Comparison of ENCODE assay signal across 1 cellular context in the genomic region with DNA sequence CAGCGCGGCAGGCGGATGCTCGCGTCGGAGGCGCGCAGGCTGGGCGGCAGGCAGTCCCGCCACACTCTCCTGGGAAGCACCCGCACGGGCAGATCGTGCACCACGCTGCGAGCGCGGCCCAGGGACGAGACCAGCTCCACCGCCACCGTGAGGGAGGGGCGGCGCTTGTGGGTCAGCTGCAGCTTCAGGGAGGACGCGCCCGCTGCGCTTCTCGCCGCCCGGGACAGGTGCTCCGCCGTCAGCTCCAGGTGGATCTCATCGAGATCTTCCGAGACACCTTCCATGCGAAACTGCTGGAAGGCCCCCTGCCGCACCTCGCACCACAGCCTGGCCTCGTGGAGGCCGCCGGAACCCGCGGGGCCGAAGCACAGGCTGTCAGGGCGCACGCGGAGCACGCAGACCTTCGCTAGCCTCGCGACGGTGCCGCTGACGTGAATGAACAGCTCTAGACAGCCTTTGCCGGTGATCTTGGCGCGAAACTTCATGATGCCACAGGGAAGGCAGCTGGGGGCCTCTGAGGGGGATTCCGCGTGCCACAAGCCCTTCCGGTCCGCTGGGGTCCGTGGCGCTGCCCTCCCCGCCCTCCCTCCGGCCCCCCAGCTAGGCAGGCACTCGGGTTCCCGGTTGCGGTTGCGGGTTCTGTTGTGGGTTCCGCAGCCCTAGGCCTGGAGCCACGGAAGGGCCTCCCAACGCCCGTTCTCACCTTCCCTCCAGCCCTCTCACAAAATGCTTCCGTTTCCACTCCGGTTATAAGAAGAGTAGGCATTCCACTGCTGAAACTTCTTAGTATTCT.
TF ChIP-seq lines count a peak whose summit lies in the region.

HUS1B (minus strand) TSS at position 641 of the 793 bp plus-strand sequence; CDS start at position 485, 156 bp downstream.

TF ChIP-seq in WTC11, 78 proteins besides CTCF, POLR2A, EP300 and RAD21 (continued from another document):
- TF ChIP-seq, protein P1, sequence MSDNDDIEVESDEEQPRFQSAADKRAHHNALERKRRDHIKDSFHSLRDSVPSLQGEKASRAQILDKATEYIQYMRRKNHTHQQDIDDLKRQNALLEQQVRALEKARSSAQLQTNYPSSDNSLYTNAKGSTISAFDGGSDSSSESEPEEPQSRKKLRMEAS (CRISPR knock-in tag; IDR thresholded peaks at IDR 0.05): no peak
- TF ChIP-seq, protein P2, sequence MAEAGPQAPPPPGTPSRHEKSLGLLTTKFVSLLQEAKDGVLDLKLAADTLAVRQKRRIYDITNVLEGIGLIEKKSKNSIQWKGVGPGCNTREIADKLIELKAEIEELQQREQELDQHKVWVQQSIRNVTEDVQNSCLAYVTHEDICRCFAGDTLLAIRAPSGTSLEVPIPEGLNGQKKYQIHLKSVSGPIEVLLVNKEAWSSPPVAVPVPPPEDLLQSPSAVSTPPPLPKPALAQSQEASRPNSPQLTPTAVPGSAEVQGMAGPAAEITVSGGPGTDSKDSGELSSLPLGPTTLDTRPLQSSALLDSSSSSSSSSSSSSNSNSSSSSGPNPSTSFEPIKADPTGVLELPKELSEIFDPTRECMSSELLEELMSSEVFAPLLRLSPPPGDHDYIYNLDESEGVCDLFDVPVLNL (CRISPR knock-in tag; IDR thresholded peaks at IDR 0.05; ENCODE audit: borderline replicate concordance, low read depth): no peak
TF ChIP-seq in WTC11: peak in this region for 0.
